In the genomic region with DNA sequence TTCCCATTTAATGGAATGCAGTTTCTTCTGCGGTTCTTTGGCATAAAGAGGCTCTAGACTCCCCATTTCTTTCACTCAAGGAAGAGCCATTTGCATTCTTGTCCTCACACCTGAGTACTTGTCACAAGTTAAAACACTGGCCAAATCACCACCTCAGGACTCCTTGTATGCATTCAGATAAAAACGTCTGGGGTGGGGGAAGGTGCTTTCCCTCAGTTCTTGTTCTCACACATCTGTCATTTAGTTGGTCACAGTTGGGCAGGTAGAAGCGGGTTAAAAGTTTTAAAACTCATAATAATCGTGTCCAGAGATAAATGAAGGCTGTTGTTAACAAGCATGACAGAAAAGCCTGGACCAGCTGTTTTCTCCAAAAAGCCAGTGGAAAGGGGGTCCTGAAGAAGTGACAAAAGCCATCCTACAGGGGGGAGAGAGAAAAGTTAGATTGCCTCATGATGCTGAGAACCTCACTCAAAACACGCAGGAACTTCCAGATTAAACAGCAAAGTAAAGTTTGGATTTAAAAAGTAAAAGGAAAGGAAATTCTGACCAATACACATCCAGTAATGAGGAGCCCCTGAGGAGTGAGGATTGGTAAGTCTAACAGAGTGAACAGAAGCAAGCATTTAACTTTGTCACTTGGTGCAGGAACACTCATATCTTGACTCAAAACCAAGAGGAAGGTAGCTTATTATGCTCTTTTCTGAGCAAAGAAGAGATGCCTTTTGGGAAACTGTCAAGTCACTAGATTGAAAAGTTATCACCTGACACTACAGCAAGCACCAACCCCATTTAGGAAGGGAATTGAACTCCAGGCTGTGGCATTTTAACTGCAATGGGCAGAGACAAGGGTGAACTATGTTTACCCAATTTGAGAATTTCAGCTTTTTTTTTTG, we compare ENCODE assay signal across 13 cellular contexts. TPM values are rescaled to one million over a fixed set of nuclear protein-coding genes. Genes with fewer than 3 reads are reported as not detected.
DNase-seq lines count a peak whose midpoint lies in the region; ATAC-seq and TF ChIP-seq lines count a peak whose summit lies in the region.
"Had no signal": no experiment of that assay in that cellular context is flagged by ENCODE, and none has a peak within 500 bp of the region (broad histone marks: within the 10 kb centered on the region; RNA-seq: fewer than 3 reads in every experiment).

No MANE protein-coding gene starts in this region.

- ATAC-seq in GM19467 (IDR thresholded peaks at IDR 0.05; ENCODE audit: unreplicated experiment) (peak; percentile 42), HG02884 (IDR thresholded peaks at IDR 0.05; ENCODE audit: unreplicated experiment) (peak; percentile 51), HG03571 (IDR thresholded peaks at IDR 0.05; ENCODE audit: unreplicated experiment) (peak; percentile 58), HG03457 (IDR thresholded peaks at IDR 0.05; ENCODE audit: unreplicated experiment) (no peak)
- ATAC-seq: heart left ventricle, left lung had no signal

- H3K27ac ChIP-seq in spleen = no peak overlapping the region
- H3K27ac ChIP-seq: heart left ventricle, left lung, skin epidermis had no signal

- TF ChIP-seq POLR2A in spleen (IDR thresholded peaks at IDR 0.05) = no peak

- no peaks in the 10 kb centered on the region for H3K36me3 ChIP-seq in spleen
- H3K36me3 ChIP-seq: heart left ventricle, left lung had no signal

- H3K4me1 ChIP-seq in spleen = peaks cover 2 to 26% (median 14%) of the 10 kb centered on the region in 6 donors

- TF ChIP-seq CTCF in GM13976 (IDR thresholded peaks at IDR 0.05; ENCODE audit: borderline replicate concordance, control extremely low read depth, extremely low read depth, insufficient read depth, missing control alignments) = no peak
- no peak for TF ChIP-seq CTCF in spleen (IDR thresholded peaks at IDR 0.05 in 8 of 11, conservative IDR thresholded peaks at IDR 0.05 in 3 of 11)

- no peak overlapping the region for H3K4me3 ChIP-seq in spleen
- H3K4me3 ChIP-seq: heart left ventricle, left lung, skin epidermis had no signal

- in situ Hi-C loops in GM13976 (cut with MboI; ENCODE audit: low sequenced_read_pairs, unreplicated experiment) = no loop called here

- intact Hi-C loops in spleen (cut with DNase I; ENCODE audit: low total_unique reads) = no loop called here

- H3K9me3 ChIP-seq in spleen = no peaks in the 10 kb centered on the region
- H3K9me3 ChIP-seq: heart left ventricle, left lung had no signal

- DNase-seq in GM13976 (ENCODE audit: low spot score) (peak; percentile 50), spleen (no peak), cerebellar nuclear complex (lab: John Stamatoyannopoulos, UW) (no peak), D341Med (ENCODE audit: low spot score) (no peak)
- DNase-seq: DMS53, heart left ventricle, left lung, SW 1271 had no signal

- peaks cover 0 to 63% (median 27%) of the 10 kb centered on the region in 7 donors for H3K27me3 ChIP-seq in spleen (replicated peaks in 1 of 7)

- 56 to 70% (median 65%) methylated on average over 5 of the region's 5 CpGs for WGBS in spleen, 5 donors

RNA-seq across cellular contexts. Expression of a gene that starts 2.8 kb away (rescaled TPM):
- 1 to 10 TPM in 2 of 7 donors, under 1 TPM in 3, not detected in 2; 0.79 to 1.2 (median 0.87) TPM for total RNA-seq in spleen
- 10 to 100 TPM in 1 of 3 donors, 1 to 10 TPM in 2; 2.7 to 10.7 (median 3.6) TPM for polyA plus RNA-seq in spleen
- polyA plus RNA-seq: heart left ventricle had no signal
